8 cellular contexts compared by ENCODE assay signal in genomic region chrX:48597353-48598264, GRCh38. TPM values are rescaled to one million over a fixed set of nuclear protein-coding genes. Genes with fewer than 3 reads are reported as not detected.
A peak's percentile ranks its signal among the peaks of the same experiment; 100 is the strongest.
DNase-seq lines count a peak whose midpoint lies in the region; TF ChIP-seq lines count a peak whose summit lies in the region.

Gene WDR13, plus strand, starts transcription at chrX:48597492. Its CDS starts 505 bp downstream, at chrX:48597997.

- TF ChIP-seq CTCF in NB4 (IDR thresholded peaks at IDR 0.05; ENCODE audit: low read depth, low read length), result no peak

- H3K9me3 ChIP-seq in ES-I3 (ENCODE audit: control insufficient read depth, insufficient read depth, low read length) (no peaks in the 10 kb centered on the region), neuron (ENCODE audit: low read length) (no peaks in the 10 kb centered on the region)

- no peaks in the 10 kb centered on the region for H3K9me3 Mint-ChIP-seq in activated naive CD4-positive, alpha-beta T cell treated with anti-CD3 and anti-CD28 coated beads for 36 hours

- no peaks in the 10 kb centered on the region for H3K27me3 ChIP-seq in neuron (ENCODE audit: insufficient read depth, low read length)

- CTCF ChIA-PET in activated naive CD4-positive, alpha-beta T cell treated with anti-CD3 and anti-CD28 coated beads for 36 hours (lab: Charles Lee), result interaction anchor here (1.6 kb wide), 1 partner anchor 14 kb away, joined by 3 read pairs; no protein-coding TSS in a partner anchor

- peak within 1 kb of the TSS; percentile 97 for H3K27ac Mint-ChIP-seq in activated naive CD4-positive, alpha-beta T cell treated with anti-CD3 and anti-CD28 coated beads for 36 hours

- TF ChIP-seq POLR2A in NB4 (IDR thresholded peaks at IDR 0.05; ENCODE audit: extremely low read depth, insufficient read length), result peak; percentile 65

- H3K9ac ChIP-seq in ES-I3 (ENCODE audit: low read depth, low read length), result peak within 1 kb of the TSS; percentile 92

- peaks cover 5% of the 10 kb centered on the region; the same call in 1 of the 2 replicates for H3K36me3 ChIP-seq in ES-I3 (ENCODE audit: insufficient read depth, low read length)
- H3K36me3 ChIP-seq in neuron (ENCODE audit: insufficient read depth, low read length), result peaks cover 17% of the 10 kb centered on the region

- no peaks in the 10 kb centered on the region; the same call in 1 of the 2 replicates for H3K4me1 ChIP-seq in ES-I3 (ENCODE audit: insufficient read depth, low read length)
- H3K4me1 ChIP-seq in neuron (ENCODE audit: insufficient read depth, low read length), result peaks cover 4% of the 10 kb centered on the region

- no peaks in the 10 kb centered on the region for H3K27me3 Mint-ChIP-seq in activated naive CD4-positive, alpha-beta T cell treated with anti-CD3 and anti-CD28 coated beads for 36 hours (ENCODE audit: low read depth)

- no peak within 1 kb of the TSS for H2AFZ ChIP-seq in neuron (ENCODE audit: low read depth, low read length)

- H3K4me3 Mint-ChIP-seq in activated naive CD4-positive, alpha-beta T cell treated with anti-CD3 and anti-CD28 coated beads for 36 hours, result peak within 1 kb of the TSS; percentile 97

- H3K4me3 ChIP-seq in NB4 (ENCODE audit: low read depth, low read length) (peak within 1 kb of the TSS; percentile 88), neuron (ENCODE audit: low read length) (peak within 1 kb of the TSS; percentile 57)

- DNase-seq in HCEC 1CT (peak; percentile 87), NB4 (ENCODE audit: low read depth) (peak; percentile 92), SK-N-DZ (ENCODE audit: low spot score) (peak; percentile 89), foreskin melanocyte (peak; percentile 84), stromal cell of bone marrow (ENCODE audit: low read depth) (peak; percentile 85)
- peak; percentile 94 for DNase-seq in activated naive CD4-positive, alpha-beta T cell treated with anti-CD3 and anti-CD28 coated beads for 36 hours

- H3K36me3 Mint-ChIP-seq in activated naive CD4-positive, alpha-beta T cell treated with anti-CD3 and anti-CD28 coated beads for 36 hours (ENCODE audit: low read depth), result peaks cover 3% of the 10 kb centered on the region

- H3K4me1 Mint-ChIP-seq in activated naive CD4-positive, alpha-beta T cell treated with anti-CD3 and anti-CD28 coated beads for 36 hours (ENCODE audit: low read depth), result peaks cover 7% of the 10 kb centered on the region

- intact Hi-C loops in activated naive CD4-positive, alpha-beta T cell treated with anti-CD3 and anti-CD28 coated beads for 36 hours (cut with micrococcal nuclease), result loop anchor here (1.0 to 10.0 kb wide), 8 partner anchors 23 to 361 kb away; partner anchors contain the start of genes EBP, FTSJ1, HDAC6 and RBM3

RNA-seq across cellular contexts. Expression of gene WDR13, which starts in this region (rescaled TPM):
- polyA plus RNA-seq in SK-N-DZ (2014; cell fraction: cytosol; rRNA removed), result 94.6 and 96.0 TPM in 2 replicates
- polyA plus RNA-seq in SK-N-DZ (2014; cell fraction: nucleus; rRNA removed), result 134 and 137 TPM in 2 replicates
- 10 to 100 TPM; 37.0 to 40.1 TPM for total RNA-seq in activated naive CD4-positive, alpha-beta T cell treated with anti-CD3 and anti-CD28 coated beads for 36 hours

Comparison
In these comparisons a context has a peak if more than half of its experiments do, and no peak if none do; other contexts are left out.
1. Peak in every context shown above with its lines: DNase-seq and H3K4me3 ChIP-seq.